In genomic region chr10:82986216-82986615, GRCh38 we compare ENCODE assay signal across 27 cellular contexts.
"Had no signal": no experiment of that assay in that cellular context is flagged by ENCODE, and none has a peak within 500 bp of the region (broad histone marks: within the 10 kb centered on the region; RNA-seq: fewer than 3 reads in every experiment).

No MANE protein-coding gene starts in this region.

- H3K27ac ChIP-seq: stomach, suprapubic skin, testis, thoracic aorta, thyroid gland, tibial artery, tibial nerve, transverse colon, upper lobe of left lung, upper lobe of right lung, uterus, vagina had no signal

- FAIRE-seq: urothelium cell line had no signal

- H3K4me1 ChIP-seq: stomach, suprapubic skin, testis, thyroid gland, transverse colon, upper lobe of left lung, upper lobe of right lung, uterus had no signal

- H3K36me3 ChIP-seq: stomach, suprapubic skin, thoracic aorta, thyroid gland, tibial artery, tibial nerve, transverse colon, upper lobe of left lung, upper lobe of right lung, uterus, vagina had no signal

- H3K4me3 ChIP-seq: stomach, suprapubic skin, testis, thoracic aorta, thyroid gland, tibial artery, tibial nerve, transverse colon, upper lobe of left lung, upper lobe of right lung, uterus, vagina had no signal

- H3K27me3 ChIP-seq: stomach, suprapubic skin, testis, thyroid gland, tibial artery, tibial nerve, transverse colon, upper lobe of left lung, upper lobe of right lung, uterus, vagina had no signal

- DNase-seq: stimulated activated CD4-positive, alpha-beta T cell treated with anti-CD3 and anti-CD28 coated beads, Interleukin-2, amount 100 ng/mL, for 48 hours; stimulated activated CD4-positive, alpha-beta T cell treated with anti-CD3 and anti-CD28 coated beads, Interleukin-4, amount 100 ng/mL, for 1 hour; stimulated activated CD4-positive, alpha-beta T cell treated with anti-CD3 and anti-CD28 coated beads, Interleukin-4, amount 100 ng/mL, for 24 hours; stimulated activated CD4-positive, alpha-beta T cell treated with anti-CD3 and anti-CD28 coated beads, Interleukin-4, amount 100 ng/mL, for 4 hours; stimulated activated CD8-positive, alpha-beta memory T cell treated with anti-CD3 and anti-CD28 coated beads, Interleukin-4, amount 100 ng/mL, for 48 hours; stimulated activated naive B cell treated with anti-CD40 and anti-IgM and Interleukin-4, amounts not matched to agents 10 μg/mL and 1 μg/mL and 100 μg/mL, for 72 hours; stimulated activated naive CD4-positive, alpha-beta T cell; stimulated activated naive CD4-positive, alpha-beta T cell treated with Interleukin-2 at 50 U/mL for 16 hours; stimulated activated naive CD8-positive, alpha-beta T cell treated with anti-CD3 and anti-CD28 coated beads, Interleukin-15, amount 100 ng/mL, for 72 hours; stimulated activated naive CD8-positive, alpha-beta T cell treated with anti-CD3 and anti-CD28 coated beads, Interleukin-15, Interleukin-2, amounts not matched to agents 100 U/mL and 50 U/mL, for 24 hours; stomach; substantia nigra; testis; thyroid gland; tibial artery; transverse colon; trophoblast cell; upper lobe of left lung; upper lobe of right lung; uterus had no signal

- ATAC-seq: stimulated activated effector memory CD8-positive, alpha-beta T cell treated with anti-CD3 and anti-CD28 coated beads, Interleukin-12 subunit alpha, Interleukin-12 subunit beta, amount 100 ng/mL, for 72 hours; stimulated activated memory B cell treated with anti-CD40 and anti-IgM and Interleukin-4, amounts not matched to agents 10 μg/mL and 1 μg/mL and 100 μg/mL, for 72 hours; stimulated activated naive B cell treated with anti-CD40 and anti-IgM and Interleukin-4, amounts not matched to agents 10 μg/mL and 1 μg/mL and 100 μg/mL, for 72 hours; stimulated activated naive CD8-positive, alpha-beta T cell treated with anti-CD3 and anti-CD28 coated beads, Interleukin-15, amount 100 ng/mL, for 72 hours; stimulated activated naive CD8-positive, alpha-beta T cell treated with anti-CD3 and anti-CD28 coated beads, Interleukin-15, Interleukin-2, amounts not matched to agents 100 U/mL and 50 U/mL, for 24 hours; upper lobe of right lung had no signal

- H3K9me3 ChIP-seq: stomach, suprapubic skin, testis, thoracic aorta, thyroid gland, tibial artery, tibial nerve, transverse colon, upper lobe of left lung, upper lobe of right lung, uterus, vagina had no signal
